In the genomic region with DNA sequence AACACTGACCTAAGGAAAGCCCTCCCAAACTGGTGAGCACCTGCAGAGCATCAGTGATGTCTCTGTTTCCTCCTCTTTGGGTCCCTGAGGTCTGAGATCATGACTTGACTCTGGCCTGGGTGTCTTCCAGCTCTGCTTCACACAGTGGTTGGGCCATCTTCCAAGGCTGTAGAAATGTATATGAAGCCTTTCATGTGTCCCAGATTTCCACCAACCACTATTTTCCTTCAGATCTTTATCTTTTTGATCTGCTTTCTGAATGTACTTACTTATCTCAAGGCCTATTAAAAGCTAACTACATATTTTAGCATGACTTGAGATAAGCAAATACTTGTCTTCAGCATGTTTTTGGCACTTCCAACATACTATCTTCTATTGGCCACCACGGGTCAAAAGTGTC, we compare ENCODE assay signal across 21 cellular contexts.
"Had no signal": no experiment of that assay in that cellular context is flagged by ENCODE, and none has a peak within 500 bp of the region (broad histone marks: within the 10 kb centered on the region; RNA-seq: fewer than 3 reads in every experiment).

No MANE protein-coding gene starts in this region.

- H3K27ac Mint-ChIP-seq: nephron; stimulated activated effector memory CD8-positive, alpha-beta T cell treated with anti-CD3 and anti-CD28 coated beads, Interleukin-12 subunit alpha, Interleukin-12 subunit beta, amount 100 ng/mL, for 72 hours; type B pancreatic cell had no signal

- H3K4me1 ChIP-seq: left lung, psoas muscle, right lobe of liver, suprapubic skin, thyroid gland had no signal

- H3K36me3 Mint-ChIP-seq: stimulated activated effector memory CD8-positive, alpha-beta T cell treated with anti-CD3 and anti-CD28 coated beads, Interleukin-12 subunit alpha, Interleukin-12 subunit beta, amount 100 ng/mL, for 72 hours had no signal

- ATAC-seq: esophagus mucosa; left lung; psoas muscle; right lobe of liver; stimulated activated effector memory CD8-positive, alpha-beta T cell treated with anti-CD3 and anti-CD28 coated beads, Interleukin-12 subunit alpha, Interleukin-12 subunit beta, amount 100 ng/mL, for 72 hours; stimulated activated naive CD8-positive, alpha-beta T cell treated with anti-CD3 and anti-CD28 coated beads, Interleukin-15, Interleukin-2, amounts not matched to agents 100 U/mL and 50 U/mL, for 24 hours had no signal

- H3K36me3 ChIP-seq: left lung, right lobe of liver had no signal

- H3K9me3 ChIP-seq: left lung, psoas muscle, right lobe of liver, suprapubic skin, thyroid gland had no signal

- H3K4me1 Mint-ChIP-seq: naive B cell; stimulated activated effector memory CD8-positive, alpha-beta T cell treated with anti-CD3 and anti-CD28 coated beads, Interleukin-12 subunit alpha, Interleukin-12 subunit beta, amount 100 ng/mL, for 72 hours had no signal

- H3K9me3 Mint-ChIP-seq: naive B cell; stimulated activated effector memory CD8-positive, alpha-beta T cell treated with anti-CD3 and anti-CD28 coated beads, Interleukin-12 subunit alpha, Interleukin-12 subunit beta, amount 100 ng/mL, for 72 hours; type B pancreatic cell had no signal

- DNase-seq: effector memory CD4-positive, alpha-beta T cell; foreskin melanocyte; head of caudate nucleus; hippocampal formation; left lung; mesendoderm; naive B cell; occipital lobe; psoas muscle; retina; right lobe of liver; stimulated activated CD4-positive, alpha-beta T cell treated with anti-CD3 and anti-CD28 coated beads, Interleukin-4, amount 100 ng/mL, for 1 hour; stimulated activated CD8-positive, alpha-beta memory T cell treated with anti-CD3 and anti-CD28 coated beads, Interleukin-4, amount 100 ng/mL, for 48 hours; stimulated activated naive CD8-positive, alpha-beta T cell treated with anti-CD3 and anti-CD28 coated beads, Interleukin-15, Interleukin-2, amounts not matched to agents 100 U/mL and 50 U/mL, for 24 hours; thyroid gland had no signal

- H3K27ac ChIP-seq: left lung, psoas muscle, right lobe of liver, suprapubic skin, thyroid gland had no signal

- H3K4me3 ChIP-seq: left lung, lung, psoas muscle, right lobe of liver, suprapubic skin, thyroid gland had no signal

- H3K27me3 Mint-ChIP-seq: naive B cell, type B pancreatic cell had no signal

- H3K27me3 ChIP-seq: left lung, right lobe of liver, suprapubic skin, thyroid gland had no signal

- H3K4me3 Mint-ChIP-seq: naive B cell; nephron; stimulated activated effector memory CD8-positive, alpha-beta T cell treated with anti-CD3 and anti-CD28 coated beads, Interleukin-12 subunit alpha, Interleukin-12 subunit beta, amount 100 ng/mL, for 72 hours; type B pancreatic cell had no signal
